25 cellular contexts compared by ENCODE assay signal in the genomic region with DNA sequence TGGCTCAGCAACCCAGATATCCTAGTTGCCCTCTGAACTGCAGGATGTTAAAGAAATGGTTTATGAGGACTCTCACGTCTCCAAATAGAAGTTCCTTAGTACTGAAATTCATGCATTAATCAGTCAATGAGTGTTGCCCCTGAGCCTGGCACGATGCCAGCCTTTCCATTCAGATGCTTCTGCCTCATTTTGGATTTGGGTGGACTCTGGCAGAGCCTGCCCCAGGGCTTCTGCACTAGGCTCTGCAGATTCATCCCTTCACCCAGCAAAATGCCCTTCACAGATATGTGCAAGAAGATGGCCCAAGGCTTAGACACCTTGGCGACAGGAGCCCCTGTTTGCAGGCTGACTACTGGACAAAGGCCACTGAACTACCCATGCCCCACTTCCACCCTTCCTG.
"Had no signal": no experiment of that assay in that cellular context is flagged by ENCODE, and none has a peak within 500 bp of the region (broad histone marks: within the 10 kb centered on the region; RNA-seq: fewer than 3 reads in every experiment).

No MANE protein-coding gene starts in this region.

- H3K27ac Mint-ChIP-seq: dendritic cell treated with granulocyte-macrophage colony-stimulating factor and Interleukin-4, amounts not matched to agents 40 ng/mL and 50 ng/mL, for 4 days; stimulated activated effector memory CD8-positive, alpha-beta T cell treated with anti-CD3 and anti-CD28 coated beads, Interleukin-12 subunit alpha, Interleukin-12 subunit beta, amount 100 ng/mL, for 72 hours had no signal

- H3K36me3 ChIP-seq: colonic mucosa, esophagus muscularis mucosa, gastroesophageal sphincter, heart left ventricle, lower lobe of right lung, pancreas, sigmoid colon, stomach, thyroid gland had no signal

- H3K79me2 ChIP-seq: hepatocyte had no signal

- FAIRE-seq: endothelial cell of umbilical vein, islet of Langerhans, pancreas had no signal

- H3K4me3 Mint-ChIP-seq: dendritic cell treated with granulocyte-macrophage colony-stimulating factor and Interleukin-4, amounts not matched to agents 40 ng/mL and 50 ng/mL, for 4 days; naive thymus-derived CD8-positive, alpha-beta T cell; stimulated activated effector memory CD8-positive, alpha-beta T cell treated with anti-CD3 and anti-CD28 coated beads, Interleukin-12 subunit alpha, Interleukin-12 subunit beta, amount 100 ng/mL, for 72 hours had no signal

- H3K27me3 ChIP-seq: colonic mucosa, esophagus muscularis mucosa, foreskin keratinocyte, gastroesophageal sphincter, heart left ventricle, hepatocyte, pancreas, sigmoid colon, stomach, thyroid gland had no signal

- H3K4me3 ChIP-seq: colonic mucosa, esophagus muscularis mucosa, gastroesophageal sphincter, heart left ventricle, hepatocyte, lower lobe of right lung, pancreas, sigmoid colon, stomach, thyroid gland had no signal

- H3K4me1 ChIP-seq: colonic mucosa, esophagus muscularis mucosa, foreskin keratinocyte, gastroesophageal sphincter, heart left ventricle, lower lobe of right lung, pancreas, sigmoid colon, stomach, thyroid gland had no signal

- H3K27ac ChIP-seq: colonic mucosa, esophagus muscularis mucosa, foreskin keratinocyte, gastroesophageal sphincter, heart left ventricle, hepatocyte, lower lobe of right lung, pancreas, sigmoid colon, stomach, thyroid gland had no signal

- H3K9me3 Mint-ChIP-seq: dendritic cell treated with granulocyte-macrophage colony-stimulating factor and Interleukin-4, amounts not matched to agents 40 ng/mL and 50 ng/mL, for 4 days; naive thymus-derived CD8-positive, alpha-beta T cell; stimulated activated effector memory CD8-positive, alpha-beta T cell treated with anti-CD3 and anti-CD28 coated beads, Interleukin-12 subunit alpha, Interleukin-12 subunit beta, amount 100 ng/mL, for 72 hours had no signal

- H3K4me2 ChIP-seq: hepatocyte had no signal

- H3K9me3 ChIP-seq: colonic mucosa, esophagus muscularis mucosa, gastroesophageal sphincter, heart left ventricle, lower lobe of right lung, pancreas, sigmoid colon, stomach, thyroid gland had no signal

- H3K36me3 Mint-ChIP-seq: naive thymus-derived CD8-positive, alpha-beta T cell; stimulated activated effector memory CD8-positive, alpha-beta T cell treated with anti-CD3 and anti-CD28 coated beads, Interleukin-12 subunit alpha, Interleukin-12 subunit beta, amount 100 ng/mL, for 72 hours had no signal

- H3K27me3 Mint-ChIP-seq: dendritic cell treated with granulocyte-macrophage colony-stimulating factor and Interleukin-4, amounts not matched to agents 40 ng/mL and 50 ng/mL, for 4 days had no signal

- H2AFZ ChIP-seq: hepatocyte had no signal

- DNase-seq: colonic mucosa; effector CD8-positive, alpha-beta T cell; foreskin keratinocyte; heart left ventricle; kidney glomerular epithelial cell; left colon; left ventricle myocardium superior; lower lobe of right lung; naive thymus-derived CD8-positive, alpha-beta T cell; occipital lobe; pancreas; sigmoid colon; stimulated activated CD4-positive, alpha-beta T cell treated with anti-CD3 and anti-CD28 coated beads, Interleukin-2, amount 100 ng/mL, for 24 hours; stimulated activated CD4-positive, alpha-beta T cell treated with anti-CD3 and anti-CD28 coated beads, Interleukin-4, amount 100 ng/mL, for 24 hours; stimulated activated naive CD4-positive, alpha-beta T cell treated with Interleukin-2 at 50 U/mL for 16 hours; stomach; thyroid gland; trophoblast cell had no signal

- ATAC-seq: foreskin keratinocyte; gastroesophageal sphincter; heart left ventricle; left colon; left ventricle myocardium superior; lower lobe of right lung; naive thymus-derived CD8-positive, alpha-beta T cell; pancreas; stimulated activated effector memory CD8-positive, alpha-beta T cell treated with anti-CD3 and anti-CD28 coated beads, Interleukin-12 subunit alpha, Interleukin-12 subunit beta, amount 100 ng/mL, for 72 hours had no signal
